ENCODE assay signal across 1 cellular context in genomic region chr7:129750091-129750870, GRCh38.
TF ChIP-seq lines count a peak whose summit lies in the region.

No MANE protein-coding gene starts in this region.

TF ChIP-seq in K562, 482 proteins besides CTCF, POLR2A, EP300 and RAD21 (continued from another document):
- TF ChIP-seq NBN (IDR thresholded peaks at IDR 0.05; ENCODE audit: low read depth) (no peak), KDM4B (IDR thresholded peaks at IDR 0.05; ENCODE audit: borderline replicate concordance in 2 of 2, low read depth in 1 of 2) (no peak), POU5F1 (IDR thresholded peaks at IDR 0.05; ENCODE audit: borderline replicate concordance, low read depth, low read length, partially characterized antibody) (no peak), ZNF766 (CRISPR knock-in tag; conservative IDR thresholded peaks at IDR 0.05) (no peak), TAL1 (IDR thresholded peaks at IDR 0.05) (peak; percentile 90), POLR2AphosphoS2 (IDR thresholded peaks at IDR 0.05; ENCODE audit: low read length) (no peak), HIVEP1 (CRISPR knock-in tag; IDR thresholded peaks at IDR 0.05) (no peak), VEZF1 (CRISPR knock-in tag; IDR thresholded peaks at IDR 0.05) (0 out of 2 replicates have a peak, but pooled peaks have one; percentile 13), MTA2 (IDR thresholded peaks at IDR 0.05; ENCODE audit: low read depth) (peak; percentile 68), ZNF384 (IDR thresholded peaks at IDR 0.05; ENCODE audit: low read depth, low read length) (no peak), KLF16 (IDR thresholded peaks at IDR 0.05) (peak; percentile 82; the same call in 1 of the 2 replicates), SNIP1 (IDR thresholded peaks at IDR 0.05; ENCODE audit: low read depth) (no peak), CSDE1 (IDR thresholded peaks at IDR 0.05) (no peak), PYGO2 (tag; IDR thresholded peaks at IDR 0.05) (no peak), CBFA2T3 (IDR thresholded peaks at IDR 0.05) (peak; percentile 96), DDX20 (tag; IDR thresholded peaks at IDR 0.05; ENCODE audit: low read depth) (no peak), U2AF1 (optimal IDR thresholded peaks at IDR 0.05; ENCODE audit: low read depth, low read length) (no peak), JUN (IDR thresholded peaks at IDR 0.05; ENCODE audit: borderline replicate concordance, low read depth, low read length) (no peak), JUN (CRISPR knock-in tag; IDR thresholded peaks at IDR 0.05; ENCODE audit: borderline replicate concordance) (no peak), NRF1 (conservative IDR thresholded peaks at IDR 0.05 in 1 of 2, IDR thresholded peaks at IDR 0.05 in 1 of 2) (peak; percentile 20 to 33; a peak in 1 of 4 replicates), BCOR (IDR thresholded peaks at IDR 0.05) (peak; percentile 35; the same call in 1 of the 2 replicates), STAT5A (IDR thresholded peaks at IDR 0.05; ENCODE audit: borderline replicate concordance, low read length) (peak; percentile 85), CHD1 (IDR thresholded peaks at IDR 0.05; ENCODE audit: low read length) (no peak), HDAC8 (tag; IDR thresholded peaks at IDR 0.05) (0 out of 2 replicates have a peak, but pooled peaks have one; percentile 14), UBTF (IDR thresholded peaks at IDR 0.05; ENCODE audit: borderline replicate concordance in 1 of 2, low read depth in 2 of 2, low read length in 2 of 2) (no peak), ZNF511 (CRISPR knock-in tag; IDR thresholded peaks at IDR 0.05) (0 out of 2 replicates have a peak, but pooled peaks have one; percentile 45), JUND (IDR thresholded peaks at IDR 0.05; ENCODE audit: borderline replicate concordance, low read depth, low read length) (no peak), JUND (tag; IDR thresholded peaks at IDR 0.05; ENCODE audit: borderline replicate concordance, low read depth, low read length) (no peak), ATF2 (CRISPR knock-in tag; IDR thresholded peaks at IDR 0.05) (no peak), NR4A1 (CRISPR knock-in tag; IDR thresholded peaks at IDR 0.05) (0 out of 2 replicates have a peak, but pooled peaks have one; percentile 49), NR4A1 (tag; IDR thresholded peaks at IDR 0.05) (no peak), NEUROD1 (IDR thresholded peaks at IDR 0.05; ENCODE audit: borderline replicate concordance, low read depth, low read length, partially characterized antibody) (peak; percentile 31), NFE2 (IDR thresholded peaks at IDR 0.05; ENCODE audit: low read depth) (peak; percentile 37; the same call in 1 of the 2 replicates), ELF4 (CRISPR knock-in tag; IDR thresholded peaks at IDR 0.05) (0 out of 2 replicates have a peak, but pooled peaks have one; percentile 51), HSF4 (CRISPR knock-in tag; IDR thresholded peaks at IDR 0.05; ENCODE audit: borderline replicate concordance) (no peak), SAP30 (IDR thresholded peaks at IDR 0.05; ENCODE audit: borderline replicate concordance, insufficient read depth, low read depth, low read length, poor library complexity, severe bottlenecking) (no peak), PRPF4 (IDR thresholded peaks at IDR 0.05; ENCODE audit: insufficient read depth, low read depth, low read length, poor library complexity, severe bottlenecking) (no peak), YY1 (IDR thresholded peaks at IDR 0.05; ENCODE audit: borderline replicate concordance in 1 of 3, control insufficient read depth in 1 of 3, extremely low read depth in 1 of 3, insufficient read depth in 3 of 3, insufficient read length in 1 of 3, insufficient replicate concordance in 2 of 3, low read depth in 1 of 3, low read length in 2 of 3) (peak in 1 of 3 experiments; percentile 33), RCOR1 (IDR thresholded peaks at IDR 0.05; ENCODE audit: borderline replicate concordance in 1 of 2, low read depth in 2 of 2, low read length in 2 of 2) (peak in 1 of 2 experiments; percentile 75; a peak in 3 of 4 replicates), SMARCE1 (IDR thresholded peaks at IDR 0.05) (peak; percentile 63; the same call in 1 of the 2 replicates), CBFB (CRISPR knock-in tag; IDR thresholded peaks at IDR 0.05) (peak; percentile 70; the same call in 1 of the 2 replicates), KLF10 (CRISPR knock-in tag; IDR thresholded peaks at IDR 0.05) (no peak), LEF1 (IDR thresholded peaks at IDR 0.05) (no peak), ZNF121 (CRISPR knock-in tag; conservative IDR thresholded peaks at IDR 0.05) (no peak), BHLHE40 (IDR thresholded peaks at IDR 0.05; ENCODE audit: low read length) (peak; percentile 21; the same call in 1 of the 2 replicates), L3MBTL2 (IDR thresholded peaks at IDR 0.05) (0 out of 2 replicates have a peak, but pooled peaks have one; percentile 16), GTF2E2 (tag; IDR thresholded peaks at IDR 0.05) (no peak), ETV5 (CRISPR knock-in tag; IDR thresholded peaks at IDR 0.05; ENCODE audit: low read depth) (peak; percentile 47; the same call in 1 of the 2 replicates), TEAD4 (IDR thresholded peaks at IDR 0.05; ENCODE audit: low read length) (peak; percentile 95), TEAD4 (CRISPR knock-in tag; IDR thresholded peaks at IDR 0.05; ENCODE audit: borderline replicate concordance) (no peak), TAF7 (tag; IDR thresholded peaks at IDR 0.05) (no peak), TEAD1 (CRISPR knock-in tag; IDR thresholded peaks at IDR 0.05) (peak in 1 of 2 experiments; percentile 69; a peak in 2 of 4 replicates), ZFP36 (IDR thresholded peaks at IDR 0.05; ENCODE audit: low read depth, low read length, partially characterized antibody) (no peak), E2F3 (CRISPR knock-in tag; IDR thresholded peaks at IDR 0.05) (no peak)
- TF ChIP-seq, protein P1, sequence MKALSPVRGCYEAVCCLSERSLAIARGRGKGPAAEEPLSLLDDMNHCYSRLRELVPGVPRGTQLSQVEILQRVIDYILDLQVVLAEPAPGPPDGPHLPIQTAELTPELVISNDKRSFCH (CRISPR knock-in tag; IDR thresholded peaks at IDR 0.05): no peak
- TF ChIP-seq, protein P1 (tag; IDR thresholded peaks at IDR 0.05): peak; percentile 87
- TF ChIP-seq, protein P2, sequence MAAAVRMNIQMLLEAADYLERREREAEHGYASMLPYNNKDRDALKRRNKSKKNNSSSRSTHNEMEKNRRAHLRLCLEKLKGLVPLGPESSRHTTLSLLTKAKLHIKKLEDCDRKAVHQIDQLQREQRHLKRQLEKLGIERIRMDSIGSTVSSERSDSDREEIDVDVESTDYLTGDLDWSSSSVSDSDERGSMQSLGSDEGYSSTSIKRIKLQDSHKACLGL (CRISPR knock-in tag; IDR thresholded peaks at IDR 0.05; ENCODE audit: borderline replicate concordance, poor library complexity, severe bottlenecking): no peak
- TF ChIP-seq, protein P3, sequence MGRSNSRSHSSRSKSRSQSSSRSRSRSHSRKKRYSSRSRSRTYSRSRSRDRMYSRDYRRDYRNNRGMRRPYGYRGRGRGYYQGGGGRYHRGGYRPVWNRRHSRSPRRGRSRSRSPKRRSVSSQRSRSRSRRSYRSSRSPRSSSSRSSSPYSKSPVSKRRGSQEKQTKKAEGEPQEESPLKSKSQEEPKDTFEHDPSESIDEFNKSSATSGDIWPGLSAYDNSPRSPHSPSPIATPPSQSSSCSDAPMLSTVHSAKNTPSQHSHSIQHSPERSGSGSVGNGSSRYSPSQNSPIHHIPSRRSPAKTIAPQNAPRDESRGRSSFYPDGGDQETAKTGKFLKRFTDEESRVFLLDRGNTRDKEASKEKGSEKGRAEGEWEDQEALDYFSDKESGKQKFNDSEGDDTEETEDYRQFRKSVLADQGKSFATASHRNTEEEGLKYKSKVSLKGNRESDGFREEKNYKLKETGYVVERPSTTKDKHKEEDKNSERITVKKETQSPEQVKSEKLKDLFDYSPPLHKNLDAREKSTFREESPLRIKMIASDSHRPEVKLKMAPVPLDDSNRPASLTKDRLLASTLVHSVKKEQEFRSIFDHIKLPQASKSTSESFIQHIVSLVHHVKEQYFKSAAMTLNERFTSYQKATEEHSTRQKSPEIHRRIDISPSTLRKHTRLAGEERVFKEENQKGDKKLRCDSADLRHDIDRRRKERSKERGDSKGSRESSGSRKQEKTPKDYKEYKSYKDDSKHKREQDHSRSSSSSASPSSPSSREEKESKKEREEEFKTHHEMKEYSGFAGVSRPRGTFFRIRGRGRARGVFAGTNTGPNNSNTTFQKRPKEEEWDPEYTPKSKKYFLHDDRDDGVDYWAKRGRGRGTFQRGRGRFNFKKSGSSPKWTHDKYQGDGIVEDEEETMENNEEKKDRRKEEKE (IDR thresholded peaks at IDR 0.05; ENCODE audit: borderline replicate concordance in 1 of 2, control insufficient read depth in 1 of 2, low read depth in 2 of 2, low read length in 1 of 2): no peak
- TF ChIP-seq, protein P4, sequence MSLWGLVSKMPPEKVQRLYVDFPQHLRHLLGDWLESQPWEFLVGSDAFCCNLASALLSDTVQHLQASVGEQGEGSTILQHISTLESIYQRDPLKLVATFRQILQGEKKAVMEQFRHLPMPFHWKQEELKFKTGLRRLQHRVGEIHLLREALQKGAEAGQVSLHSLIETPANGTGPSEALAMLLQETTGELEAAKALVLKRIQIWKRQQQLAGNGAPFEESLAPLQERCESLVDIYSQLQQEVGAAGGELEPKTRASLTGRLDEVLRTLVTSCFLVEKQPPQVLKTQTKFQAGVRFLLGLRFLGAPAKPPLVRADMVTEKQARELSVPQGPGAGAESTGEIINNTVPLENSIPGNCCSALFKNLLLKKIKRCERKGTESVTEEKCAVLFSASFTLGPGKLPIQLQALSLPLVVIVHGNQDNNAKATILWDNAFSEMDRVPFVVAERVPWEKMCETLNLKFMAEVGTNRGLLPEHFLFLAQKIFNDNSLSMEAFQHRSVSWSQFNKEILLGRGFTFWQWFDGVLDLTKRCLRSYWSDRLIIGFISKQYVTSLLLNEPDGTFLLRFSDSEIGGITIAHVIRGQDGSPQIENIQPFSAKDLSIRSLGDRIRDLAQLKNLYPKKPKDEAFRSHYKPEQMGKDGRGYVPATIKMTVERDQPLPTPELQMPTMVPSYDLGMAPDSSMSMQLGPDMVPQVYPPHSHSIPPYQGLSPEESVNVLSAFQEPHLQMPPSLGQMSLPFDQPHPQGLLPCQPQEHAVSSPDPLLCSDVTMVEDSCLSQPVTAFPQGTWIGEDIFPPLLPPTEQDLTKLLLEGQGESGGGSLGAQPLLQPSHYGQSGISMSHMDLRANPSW (CRISPR knock-in tag; IDR thresholded peaks at IDR 0.05): no peak
